Comparison of ENCODE assay signal across 8 cellular contexts in genomic region chr6:166757226-166758135, GRCh38.
DNase-seq lines count a peak whose midpoint lies in the region; ATAC-seq and TF ChIP-seq lines count a peak whose summit lies in the region.

No MANE protein-coding gene starts in this region.

- H3K4me1 Mint-ChIP-seq in activated CD4-positive, alpha-beta T cell treated with anti-CD3 and anti-CD28 coated beads for 36 hours: peaks cover 39% of the 10 kb centered on the region

- peaks cover 10% of the 10 kb centered on the region for H3K27me3 Mint-ChIP-seq in activated CD4-positive, alpha-beta T cell treated with anti-CD3 and anti-CD28 coated beads for 36 hours

- no peaks in the 10 kb centered on the region for H3K36me3 ChIP-seq in SK-N-SH (replicated peaks in 1 of 2; ENCODE audit: control insufficient read depth in 1 of 2, insufficient read depth in 2 of 2, low read length in 1 of 2)

- H3K27ac Mint-ChIP-seq in activated CD4-positive, alpha-beta T cell treated with anti-CD3 and anti-CD28 coated beads for 36 hours: peak overlapping the region; percentile 35

- no peaks in the 10 kb centered on the region for H3K36me3 Mint-ChIP-seq in activated CD4-positive, alpha-beta T cell treated with anti-CD3 and anti-CD28 coated beads for 36 hours (ENCODE audit: low read depth)

- no peaks in the 10 kb centered on the region for H3K9me3 Mint-ChIP-seq in activated CD4-positive, alpha-beta T cell treated with anti-CD3 and anti-CD28 coated beads for 36 hours (ENCODE audit: low read depth)

- no peak overlapping the region for H3K9ac ChIP-seq in SK-N-SH

- H3K4me3 Mint-ChIP-seq in activated CD4-positive, alpha-beta T cell treated with anti-CD3 and anti-CD28 coated beads for 36 hours: peak overlapping the region; percentile 55

- TF ChIP-seq CTCF in SK-N-SH (IDR thresholded peaks at IDR 0.05) (no peak), foreskin keratinocyte (conservative IDR thresholded peaks at IDR 0.05) (peak; percentile 16)

- intact Hi-C loops in activated CD4-positive, alpha-beta T cell treated with anti-CD3 and anti-CD28 coated beads for 36 hours (cut with DNase I, micrococcal nuclease): no loop called here

- no peaks in the 10 kb centered on the region for H3K9me2 ChIP-seq in SK-N-SH

- peak; percentile 57 for DNase-seq in activated CD4-positive, alpha-beta T cell treated with anti-CD3 and anti-CD28 coated beads for 36 hours
- DNase-seq in activated CD4-positive, alpha-beta T cell treated with anti-CD3 and anti-CD28 coated beads, Interleukin-2, amount 50 U/mL, for 1 hour: no peak
- DNase-seq in SK-N-SH: peak; percentile 60
- DNase-seq in foreskin keratinocyte: peak; percentile 64 to 86
- peak; percentile 35 for DNase-seq in stimulated activated CD8-positive, alpha-beta memory T cell treated with anti-CD3 and anti-CD28 coated beads, Interleukin-4, amount 100 ng/mL, for 48 hours
- DNase-seq in SIG-M5 (lab: John Stamatoyannopoulos, UW): no peak

- TF ChIP-seq EP300 in SK-N-SH (IDR thresholded peaks at IDR 0.05; ENCODE audit: borderline replicate concordance in 1 of 2, low read depth in 1 of 2, low read length in 1 of 2): no peak

- H3K4me3 ChIP-seq in SK-N-SH (ENCODE audit: low read depth in 2 of 2, low read length in 1 of 2): no peak overlapping the region

- no peaks in the 10 kb centered on the region for H3K9me3 ChIP-seq in SK-N-SH

- H3K4me2 ChIP-seq in SK-N-SH: no peak overlapping the region

- CTCF ChIA-PET in activated CD4-positive, alpha-beta T cell treated with anti-CD3 and anti-CD28 coated beads for 36 hours (lab: Charles Lee): interaction anchor here (0.7 to 1.4 kb wide), 5 partner anchors 13 to 571 kb away, joined by 3 to 4 read pairs (median 4); no protein-coding TSS in a partner anchor
- CTCF ChIA-PET in SK-N-SH (lab: Yijun Ruan, JAX): interaction anchor here (0.6 to 2.4 kb wide), 8 partner anchors 10 to 384 kb away, joined by 3 to 14 read pairs (median 3); no protein-coding TSS in a partner anchor

- WGBS in SK-N-SH (ENCODE audit: low lambda C conversion rate): 37% methylated on average over 25 of the region's 25 CpGs

- no peaks in the 10 kb centered on the region for H4K20me1 ChIP-seq in SK-N-SH (ENCODE audit: insufficient read depth)

- no peak overlapping the region for H3K27ac ChIP-seq in SK-N-SH (ENCODE audit: low read depth in 2 of 2, low read length in 1 of 2)
- no peak overlapping the region for H3K27ac ChIP-seq in foreskin keratinocyte

- no peaks in the 10 kb centered on the region for H3K79me2 ChIP-seq in SK-N-SH (ENCODE audit: insufficient read depth)

- TF ChIP-seq RAD21 in SK-N-SH (IDR thresholded peaks at IDR 0.05; ENCODE audit: low read length): no peak

- no peak overlapping the region for H2AFZ ChIP-seq in SK-N-SH (ENCODE audit: low read depth)

- H3F3A ChIP-seq in SK-N-SH (replicated peaks; ENCODE audit: insufficient read depth): no peaks in the 10 kb centered on the region

- ATAC-seq in activated CD4-positive, alpha-beta T cell treated with anti-CD3 and anti-CD28 coated beads for 36 hours: peak; percentile 65
- ATAC-seq in foreskin keratinocyte: peak; percentile 95
- ATAC-seq in HG03097 (IDR thresholded peaks at IDR 0.05; ENCODE audit: low FRiP score, unreplicated experiment): no peak
- ATAC-seq in HG02798 (IDR thresholded peaks at IDR 0.05; ENCODE audit: poor library complexity, unreplicated experiment): no peak

- no peaks in the 10 kb centered on the region; the same call in 1 of the 2 replicates for H3K27me3 ChIP-seq in SK-N-SH (ENCODE audit: insufficient read depth)
- H3K27me3 ChIP-seq in foreskin keratinocyte: peaks cover 7% of the 10 kb centered on the region

- POLR2A ChIA-PET in activated CD4-positive, alpha-beta T cell treated with anti-CD3 and anti-CD28 coated beads for 36 hours (lab: Charles Lee): interaction anchor here (0.6 kb wide), 3 partner anchors 27 to 487 kb away, joined by 4 to 5 read pairs (median 4); no protein-coding TSS in a partner anchor
- POLR2A ChIA-PET in SK-N-SH (lab: Yijun Ruan, JAX): interaction anchor here (0.7 kb wide), 1 partner anchor 10 kb away, joined by 3 read pairs; no protein-coding TSS in a partner anchor

- H3K4me1 ChIP-seq in SK-N-SH (ENCODE audit: control insufficient read depth in 1 of 2, insufficient read depth in 2 of 2, low read depth in 1 of 2, low read length in 1 of 2): peaks cover 0 to 12% of the 10 kb centered on the region in 2 experiments; a peak in 1 of 4 replicates
- no peaks in the 10 kb centered on the region for H3K4me1 ChIP-seq in foreskin keratinocyte

TF ChIP-seq in SK-N-SH, 30 proteins besides CTCF, POLR2A, EP300 and RAD21:
- no peak for TF ChIP-seq FOXM1 (IDR thresholded peaks at IDR 0.05; ENCODE audit: low read depth)

Comparison
In these comparisons a context has a peak if more than half of its experiments do, and no peak if none do; other contexts are left out.
1. DNase-seq: peak in activated CD4-positive, alpha-beta T cell treated with anti-CD3 and anti-CD28 coated beads for 36 hours (single experiment), SK-N-SH (single experiment), foreskin keratinocyte (2 of 2) and stimulated activated CD8-positive, alpha-beta memory T cell treated with anti-CD3 and anti-CD28 coated beads, Interleukin-4, amount 100 ng/mL, for 48 hours (single experiment); none in activated CD4-positive, alpha-beta T cell treated with anti-CD3 and anti-CD28 coated beads, Interleukin-2, amount 50 U/mL, for 1 hour (single experiment) and SIG-M5 (single experiment).
2. ATAC-seq: peak in activated CD4-positive, alpha-beta T cell treated with anti-CD3 and anti-CD28 coated beads for 36 hours (single experiment) and foreskin keratinocyte (single experiment); none in HG03097 (single experiment) and HG02798 (single experiment).